Comparison of ENCODE assay signal across 9 cellular contexts in the genomic region with DNA sequence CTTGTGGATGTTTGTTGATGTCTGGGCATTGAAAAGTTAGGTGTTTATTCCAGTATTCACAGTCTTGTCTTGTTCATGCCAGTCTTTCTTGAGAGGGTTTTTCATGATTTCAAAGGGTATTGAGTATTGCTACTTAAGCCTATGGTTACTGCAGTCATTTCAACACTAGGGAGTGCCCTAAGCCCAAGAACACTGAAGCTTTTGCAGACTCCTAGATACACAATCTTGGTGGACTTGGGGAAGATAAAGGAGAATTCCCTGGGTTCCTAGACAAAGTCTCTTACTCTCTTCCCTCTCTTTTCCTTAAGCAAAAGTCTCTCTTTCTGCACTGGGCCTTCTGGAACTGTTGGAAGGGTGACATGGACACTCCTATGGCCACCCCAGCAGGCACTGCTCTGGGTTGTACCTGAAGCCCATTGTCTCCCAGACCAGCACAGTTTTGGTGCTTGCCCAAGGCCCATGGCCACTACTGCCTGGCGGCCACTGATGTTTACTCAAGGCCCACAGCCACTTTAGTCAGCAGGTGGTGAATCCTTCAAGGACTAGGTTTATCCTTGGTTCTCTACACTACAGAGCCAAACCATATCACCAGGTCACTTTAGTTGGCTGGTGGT. TPM values are rescaled to one million over a fixed set of nuclear protein-coding genes. Genes with fewer than 3 reads are reported as not detected.
A peak's percentile ranks its signal among the peaks of the same experiment; 100 is the strongest.
DNase-seq lines count a peak whose midpoint lies in the region; ATAC-seq and TF ChIP-seq lines count a peak whose summit lies in the region.
"Had no signal": no experiment of that assay in that cellular context is flagged by ENCODE, and none has a peak within 500 bp of the region (broad histone marks: within the 10 kb centered on the region; RNA-seq: fewer than 3 reads in every experiment).

No MANE protein-coding gene starts in this region.

- no peak for ATAC-seq in GM19328 (IDR thresholded peaks at IDR 0.05; ENCODE audit: unreplicated experiment)
- ATAC-seq: naive thymus-derived CD4-positive, alpha-beta T cell had no signal

- no peak for TF ChIP-seq POLR2A in tibial nerve (IDR thresholded peaks at IDR 0.05)

- no peaks in the 10 kb centered on the region for H3K9me3 ChIP-seq in GM23248 (ENCODE audit: low read depth)
- H3K9me3 ChIP-seq in fibroblast of lung (ENCODE audit: control insufficient read depth, insufficient read depth, low read depth, low read length): no peaks in the 10 kb centered on the region
- peaks cover 0 to 26% (median 8%) of the 10 kb centered on the region in 4 donors for H3K9me3 ChIP-seq in tibial nerve

- H3K4me2 ChIP-seq in GM23248 (ENCODE audit: unreplicated experiment) (no peak overlapping the region), fibroblast of lung (ENCODE audit: extremely low read depth, insufficient read depth, low read length) (no peak overlapping the region)

- H3K9ac ChIP-seq in GM23248 (no peak overlapping the region), fibroblast of lung (ENCODE audit: insufficient read depth, low read length) (no peak overlapping the region)

- H2AFZ ChIP-seq in GM23248 (no peak overlapping the region), fibroblast of lung (ENCODE audit: low read length) (no peak overlapping the region)

- WGBS in GM23248 (ENCODE audit: low coverage in 1 of 2, low lambda C conversion rate in 2 of 2, missing lambda C conversion rate in 2 of 2), 2 experiments: 20 to 47% methylated on average over 1 of the region's 1 CpG
- 92% methylated on average over 1 of the region's 1 CpG for WGBS in tibial nerve, 2 donors

- DNase-seq in GM10266 (ENCODE audit: extremely low spot score): peak; percentile 10
- DNase-seq in GM23248: peak; percentile 60
- DNase-seq in NCI-H82 treated with DMSO at 0.1 percent for 48 hours (lab: John Stamatoyannopoulos, UW; ENCODE audit: unreplicated experiment): peak; percentile 14
- peak; percentile 52 to 68 for DNase-seq in fibroblast of lung (ENCODE audit: low read depth in 2 of 2)
- DNase-seq in tibial nerve (ENCODE audit: low spot score in 2 of 2): no peak
- no peak for DNase-seq in NCI-H1694 (lab: John Stamatoyannopoulos, UW)
- DNase-seq in Ammon's horn (ENCODE audit: low spot score): no peak

- no peaks in the 10 kb centered on the region for H3K36me3 ChIP-seq in GM23248 (ENCODE audit: low read depth)
- no peaks in the 10 kb centered on the region for H3K36me3 ChIP-seq in fibroblast of lung (ENCODE audit: control insufficient read depth, insufficient read depth, low read length)
- no peaks in the 10 kb centered on the region for H3K36me3 ChIP-seq in tibial nerve

- no peaks in the 10 kb centered on the region for H4K20me1 ChIP-seq in GM23248 (ENCODE audit: insufficient read depth)
- no peaks in the 10 kb centered on the region for H4K20me1 ChIP-seq in fibroblast of lung (ENCODE audit: control insufficient read depth, extremely low read depth, insufficient read depth, low read length)

- no peaks in the 10 kb centered on the region for H3K9me2 ChIP-seq in GM23248 (ENCODE audit: insufficient read depth)

- TF ChIP-seq CTCF in GM10266 (IDR thresholded peaks at IDR 0.05; ENCODE audit: control insufficient read depth, insufficient read depth, low read depth, missing control alignments) (peak; percentile 45), fibroblast of lung (conservative IDR thresholded peaks at IDR 0.05 in 1 of 2, IDR thresholded peaks at IDR 0.05 in 1 of 2; ENCODE audit: low read depth in 1 of 2, low read length in 2 of 2) (peak; percentile 56 to 59), tibial nerve (IDR thresholded peaks at IDR 0.05) (no peak)

- H3K79me2 ChIP-seq in GM23248 (ENCODE audit: insufficient read depth) (no peaks in the 10 kb centered on the region), fibroblast of lung (ENCODE audit: control insufficient read depth, insufficient read depth, low read length) (no peaks in the 10 kb centered on the region)

- H3F3A ChIP-seq in GM23248 (ENCODE audit: insufficient read depth): no peaks in the 10 kb centered on the region

- H3K27me3 ChIP-seq in GM23248 (replicated peaks; ENCODE audit: insufficient read depth): peaks cover 20% of the 10 kb centered on the region; the same call in 1 of the 2 replicates
- peaks cover 5% of the 10 kb centered on the region for H3K27me3 ChIP-seq in fibroblast of lung (ENCODE audit: control insufficient read depth, insufficient read depth, low read length)
- H3K27me3 ChIP-seq in tibial nerve: no peaks in the 10 kb centered on the region

- no peak overlapping the region for H3K4me3 ChIP-seq in GM23248
- H3K4me3 ChIP-seq in fibroblast of lung (replicated peaks in 1 of 4; ENCODE audit: control extremely low read depth in 1 of 4, insufficient read depth in 1 of 4, low read depth in 3 of 4, low read length in 4 of 4): no peak overlapping the region
- no peak overlapping the region for H3K4me3 ChIP-seq in tibial nerve

- in situ Hi-C loops in GM23248 (cut with MboI): loop anchor here (10.0 kb wide), 1 partner anchor 132 kb away; a partner anchor contains a TSS

- H3K4me1 ChIP-seq in GM23248 (ENCODE audit: insufficient read depth) (no peaks in the 10 kb centered on the region), fibroblast of lung (ENCODE audit: control insufficient read depth, extremely low read depth, insufficient read depth, low read length) (no peaks in the 10 kb centered on the region), tibial nerve (no peaks in the 10 kb centered on the region)

- TF ChIP-seq EP300 in tibial nerve (IDR thresholded peaks at IDR 0.05): no peak

- H3K27ac ChIP-seq in GM23248: no peak overlapping the region
- no peak overlapping the region for H3K27ac ChIP-seq in fibroblast of lung (ENCODE audit: insufficient read depth, low read length)
- H3K27ac ChIP-seq in tibial nerve: no peak overlapping the region

RNA-seq across cellular contexts. Expression of a gene that starts 24.9 kb away (rescaled TPM):
- 26.2 and 31.2 TPM in 2 replicates for total RNA-seq in GM23248 (2014; rRNA removed; shearing (Covaris generic))
- polyA plus RNA-seq in GM23248 (2016; fragmentation: Nextera tagmentation; extraction: Ambion mirVana): 14.1 and 15.3 TPM in 2 replicates
- 14.6 and 19.2 TPM in 2 replicates for total RNA-seq in fibroblast of lung
- polyA plus RNA-seq in fibroblast of lung: 10.1 and 10.8 TPM in 2 replicates
- polyA plus RNA-seq in fibroblast of lung (2012): 7.3 TPM in 2 replicates
- 0.07 and 0.71 TPM in 2 replicates for polyA minus RNA-seq in fibroblast of lung (ENCODE audit: low replicate concordance)
- total RNA-seq in tibial nerve: 10 to 100 TPM in 1 of 4 donors, 1 to 10 TPM in 3; 5.9 to 12.7 (median 7.1) TPM

RNA-seq across cellular contexts. Expression of a gene that starts 55.3 kb away (rescaled TPM):
- total RNA-seq in GM23248 (2014; rRNA removed; shearing (Covaris generic)): 11.0 and 17.0 TPM in 2 replicates
- polyA plus RNA-seq in GM23248 (2016; fragmentation: Nextera tagmentation; extraction: Ambion mirVana) (18.5 and 19.9 TPM in 2 replicates), fibroblast of lung (8.6 and 11.8 TPM in 2 replicates)
- total RNA-seq in fibroblast of lung (15.7 and 23.9 TPM in 2 replicates), tibial nerve (10 to 100 TPM; 10.3 to 19.0 (median 13.3) TPM)
- 8.5 and 10.4 TPM in 2 replicates for polyA plus RNA-seq in fibroblast of lung (2012)
- 0.56 and 1.9 TPM in 2 replicates for polyA minus RNA-seq in fibroblast of lung (ENCODE audit: low replicate concordance)

Comparison
In these comparisons a context has a peak if more than half of its experiments do, and no peak if none do; other contexts are left out.
1. DNase-seq: peak in GM10266 (single experiment), GM23248 (single experiment), NCI-H82 treated with DMSO at 0.1 percent for 48 hours (single experiment) and fibroblast of lung (2 of 2); none in tibial nerve (0 of 2), NCI-H1694 (single experiment) and Ammon's horn (single experiment).
2. CTCF ChIP-seq: peak in GM10266 (single experiment) and fibroblast of lung (2 of 2); none in tibial nerve (0 of 5).